In genomic region chr17:47802341-47803022, GRCh38 we compare ENCODE assay signal across 8 cellular contexts. TPM values are rescaled to one million over a fixed set of nuclear protein-coding genes. Genes with fewer than 3 reads are reported as not detected.
A peak's percentile ranks its signal among the peaks of the same experiment; 100 is the strongest.
DNase-seq lines count a peak whose midpoint lies in the region; ATAC-seq and TF ChIP-seq lines count a peak whose summit lies in the region.

No MANE protein-coding gene starts in this region.

- H3K4me3 ChIP-seq in CD4-positive, CD25-positive, alpha-beta regulatory T cell (ENCODE audit: low read depth, low read length) = no peak overlapping the region
- H3K4me3 ChIP-seq in HEK293 (ENCODE audit: low read depth, low read length) (no peak overlapping the region), transverse colon (no peak overlapping the region)

- WGBS in transverse colon (ENCODE audit: low coverage in 1 of 2), 2 donors = 33% methylated on average over 9 of the region's 9 CpGs; no CpG with 5 or more reads in 1 of the 2 donors

- H3K27me3 ChIP-seq in CD4-positive, CD25-positive, alpha-beta regulatory T cell (ENCODE audit: control insufficient read depth, insufficient read depth, low read length) = no peaks in the 10 kb centered on the region
- H3K27me3 ChIP-seq in transverse colon = no peaks in the 10 kb centered on the region

- peaks cover 0 to 3% (median 0%) of the 10 kb centered on the region in 4 donors for H3K4me1 Mint-ChIP-seq in CD4-positive, CD25-positive, alpha-beta regulatory T cell

- peaks cover 0 to 1% (median 0%) of the 10 kb centered on the region in 7 donors for H3K9me3 Mint-ChIP-seq in CD4-positive, CD25-positive, alpha-beta regulatory T cell

- ATAC-seq in CD4-positive, CD25-positive, alpha-beta regulatory T cell (ENCODE audit: low read depth in 2 of 2) = peak; percentile 71 to 83
- ATAC-seq in esophagus mucosa = peak; percentile 74
- peak; percentile 22 for ATAC-seq in omental fat pad (ENCODE audit: low FRiP score)
- ATAC-seq in GM19455 (IDR thresholded peaks at IDR 0.05; ENCODE audit: unreplicated experiment) = no peak

- no peak for TF ChIP-seq EP300 in transverse colon (IDR thresholded peaks at IDR 0.05; ENCODE audit: low read depth)

- CTCF ChIA-PET in HEK293 (lab: Yijun Ruan, JAX) = interaction anchor here (0.6 to 2.2 kb wide), 20 partner anchors 8 to 573 kb away, joined by 3 to 7 read pairs (median 4); partner anchors contain the start of genes OSBPL7 and TBX21

- intact Hi-C loops in transverse colon (cut with DNase I; ENCODE audit: low total_unique reads) = no loop called here

- H3K4me3 Mint-ChIP-seq in CD4-positive, CD25-positive, alpha-beta regulatory T cell = no peak overlapping the region

- peaks cover 7% of the 10 kb centered on the region for H3K36me3 Mint-ChIP-seq in CD4-positive, CD25-positive, alpha-beta regulatory T cell

- TF ChIP-seq CTCF in HEK293 (tag by site-specific recombination; IDR thresholded peaks at IDR 0.05) = no peak; the same call in 1 of the 2 replicates
- peak in 1 of 3 donors; percentile 5 for TF ChIP-seq CTCF in omental fat pad (IDR thresholded peaks at IDR 0.05)
- TF ChIP-seq CTCF in transverse colon (IDR thresholded peaks at IDR 0.05) = peak; percentile 48 to 57 (median 53)

- peaks cover 6% of the 10 kb centered on the region for H3K36me3 ChIP-seq in CD4-positive, CD25-positive, alpha-beta regulatory T cell (ENCODE audit: control insufficient read depth, insufficient read depth, low read length)
- peaks cover 0 to 10% of the 10 kb centered on the region in 2 experiments; a peak in 1 of 3 replicates for H3K36me3 ChIP-seq in HEK293 (ENCODE audit: control insufficient read depth in 2 of 2, insufficient read depth in 1 of 2, low read length in 2 of 2)
- H3K36me3 ChIP-seq in transverse colon = peaks cover 0 to 6% (median 1%) of the 10 kb centered on the region in 4 donors

- no peak overlapping the region for H3K27ac ChIP-seq in CD4-positive, CD25-positive, alpha-beta regulatory T cell (ENCODE audit: insufficient read depth, low read length, poor library complexity, severe bottlenecking)
- H3K27ac ChIP-seq in HEK293 (ENCODE audit: extremely low read depth, low read depth, low read length) = no peak overlapping the region
- H3K27ac ChIP-seq in transverse colon = no peak overlapping the region

- in situ Hi-C loops in transverse colon (cut with MboI; ENCODE audit: low pct_ligation_motif_present in 1 of 4, low pct_unique_long_range_greater_than_20kb in 1 of 4, low sequenced_read_pairs in 3 of 4) = no loop called here

- peak; percentile 31 to 71 (median 50) for DNase-seq in CD4-positive, CD25-positive, alpha-beta regulatory T cell
- DNase-seq in NCI-H526 treated with DMSO at 0.1 percent for 48 hours (lab: John Stamatoyannopoulos, UW) (peak; percentile 57), omental fat pad (ENCODE audit: low spot score) (no peak), transverse colon (peak; percentile 62)
- peak; percentile 21 to 26 for DNase-seq in activated CD8-positive, alpha-beta memory T cell treated with anti-CD3 and anti-CD28 coated beads for 1 hour (ENCODE audit: extremely low read depth in 1 of 2, low read depth in 1 of 2)

- H3K4me1 ChIP-seq in CD4-positive, CD25-positive, alpha-beta regulatory T cell (ENCODE audit: control insufficient read depth, insufficient read depth, low read length, poor library complexity, severe bottlenecking) = no peaks in the 10 kb centered on the region
- H3K4me1 ChIP-seq in HEK293 (ENCODE audit: control insufficient read depth, insufficient read depth, low read length) = no peaks in the 10 kb centered on the region
- H3K4me1 ChIP-seq in transverse colon = no peaks in the 10 kb centered on the region

- H3K9me3 ChIP-seq in CD4-positive, CD25-positive, alpha-beta regulatory T cell (ENCODE audit: control insufficient read depth in 2 of 2, low read length in 2 of 2) = no peaks in the 10 kb centered on the region
- H3K9me3 ChIP-seq in HEK293 (ENCODE audit: control insufficient read depth, insufficient read depth, low read depth, low read length) (no peaks in the 10 kb centered on the region), transverse colon (no peaks in the 10 kb centered on the region)

- TF ChIP-seq POLR2A in transverse colon (IDR thresholded peaks at IDR 0.05) = no peak

- H3K27me3 Mint-ChIP-seq in CD4-positive, CD25-positive, alpha-beta regulatory T cell = peaks cover 11% of the 10 kb centered on the region

- POLR2A ChIA-PET in HEK293 (lab: Yijun Ruan, JAX) = no interaction called here

- H3K27ac Mint-ChIP-seq in CD4-positive, CD25-positive, alpha-beta regulatory T cell = peak overlapping the region in 1 of 3 donors; percentile 26

TF ChIP-seq in HEK293, 187 proteins besides CTCF, POLR2A, EP300 and RAD21:
- TF ChIP-seq SCRT2 (tag by site-specific recombination; IDR thresholded peaks at IDR 0.05) = peak; percentile 90
- no peak for TF ChIP-seq ZNF558 (tag by site-specific recombination; IDR thresholded peaks at IDR 0.05)
- peak; percentile 75 for TF ChIP-seq ZNF654 (tag by site-specific recombination; IDR thresholded peaks at IDR 0.05; ENCODE audit: low read depth)
- no peak for TF ChIP-seq YY1 (tag by site-specific recombination; IDR thresholded peaks at IDR 0.05)
TF ChIP-seq in HEK293: peak in this region for 2.

RNA-seq across cellular contexts. Expression of gene OSBPL7, which starts 19.1 kb away (rescaled TPM):
- total RNA-seq in CD4-positive, CD25-positive, alpha-beta regulatory T cell = 46.1 TPM
- 1 to 10 TPM; 2.1 to 5.1 (median 3.4) TPM for polyA plus RNA-seq in CD4-positive, CD25-positive, alpha-beta regulatory T cell
- 1.8 TPM for total RNA-seq in esophagus mucosa
- 10 to 100 TPM in 1 of 4 donors, 1 to 10 TPM in 3; 2.6 to 13.9 (median 4.6) TPM for total RNA-seq in omental fat pad
- 100 to 1,000 TPM in 1 of 4 donors, 10 to 100 TPM in 3; 53.5 to 148 (median 75.0) TPM for total RNA-seq in transverse colon

RNA-seq across cellular contexts. Expression of gene MRPL10, which starts 28.9 kb away (rescaled TPM):
- total RNA-seq in CD4-positive, CD25-positive, alpha-beta regulatory T cell = 40.8 TPM
- 10 to 100 TPM; 47.2 to 58.8 (median 54.2) TPM for polyA plus RNA-seq in CD4-positive, CD25-positive, alpha-beta regulatory T cell
- total RNA-seq in esophagus mucosa (26.7 TPM), omental fat pad (10 to 100 TPM; 23.1 to 50.5 (median 36.8) TPM), transverse colon (10 to 100 TPM; 12.9 to 41.8 (median 32.0) TPM)

RNA-seq across cellular contexts. Expression of gene LRRC46, which starts 29.0 kb away (rescaled TPM):
- total RNA-seq in CD4-positive, CD25-positive, alpha-beta regulatory T cell = 0.20 TPM
- polyA plus RNA-seq in CD4-positive, CD25-positive, alpha-beta regulatory T cell = under 1 TPM; 0.11 to 0.48 (median 0.21) TPM
- total RNA-seq in esophagus mucosa (0.28 TPM), omental fat pad (under 1 TPM in 1 of 4 donors, not detected in 3; 0.24 TPM), transverse colon (under 1 TPM in 2 of 4 donors, not detected in 2; 0.48 to 0.80 TPM)

RNA-seq across cellular contexts. Expression of gene SCRN2, which starts 38.6 kb away (rescaled TPM):
- 24.4 TPM for total RNA-seq in CD4-positive, CD25-positive, alpha-beta regulatory T cell
- 10 to 100 TPM; 15.9 to 30.9 (median 21.2) TPM for polyA plus RNA-seq in CD4-positive, CD25-positive, alpha-beta regulatory T cell
- 21.2 TPM for total RNA-seq in esophagus mucosa
- total RNA-seq in omental fat pad = 10 to 100 TPM; 43.6 to 72.6 (median 60.3) TPM
- 100 to 1,000 TPM in 2 of 4 donors, 10 to 100 TPM in 2; 37.8 to 164 (median 89.7) TPM for total RNA-seq in transverse colon

RNA-seq across cellular contexts. Expression of gene SP6, which starts 48.5 kb away (rescaled TPM):
- total RNA-seq in CD4-positive, CD25-positive, alpha-beta regulatory T cell = 0.17 TPM
- polyA plus RNA-seq in CD4-positive, CD25-positive, alpha-beta regulatory T cell = not detected
- 5.9 TPM for total RNA-seq in esophagus mucosa
- 1 to 10 TPM in 3 of 4 donors, under 1 TPM in 1; 0.74 to 1.7 (median 1.2) TPM for total RNA-seq in omental fat pad
- 1 to 10 TPM in 3 of 4 donors, under 1 TPM in 1; 0.40 to 5.9 (median 4.9) TPM for total RNA-seq in transverse colon
